ENCODE assay signal across 21 cellular contexts in genomic region chr22:49473286-49473685, GRCh38.
"Had no signal": no experiment of that assay in that cellular context is flagged by ENCODE, and none has a peak within 500 bp of the region (broad histone marks: within the 10 kb centered on the region; RNA-seq: fewer than 3 reads in every experiment).

No MANE protein-coding gene starts in this region.

- H3K4me3 ChIP-seq: K562, SJCRH30 had no signal

- H3K4me3 Mint-ChIP-seq: IgD-negative memory B cell had no signal

- H3K9me3 ChIP-seq: SJCRH30 had no signal

- H3K4me1 Mint-ChIP-seq: IgD-negative memory B cell had no signal

- DNase-seq: Kasumi-1, MM.1S, NCI-H1092 treated with DMSO at 0.1 percent for 48 hours, NCI-H1436, NCI-H187, NCI-H2029, NCI-H2081 treated with DMSO at 0.1 percent for 48 hours, NCI-H2171, NCI-H226, NCI-H446, NCI-H510A, NCI-H524 treated with DMSO at 0.1 percent for 48 hours, NCI-H69, NCI-H774, PC-3, SHP77 treated with DMSO at 0.1 percent for 48 hours, SJCRH30 had no signal

- H3K9me3 Mint-ChIP-seq: IgD-negative memory B cell had no signal

- H3K27me3 Mint-ChIP-seq: IgD-negative memory B cell had no signal

- H3K9ac ChIP-seq: KMS-11 had no signal

- H3K27ac ChIP-seq: KMS-11, RWPE1, SJCRH30 had no signal

- H3K27ac Mint-ChIP-seq: IgD-negative memory B cell had no signal

- H3K4me1 ChIP-seq: SJCRH30 had no signal

- H3K36me3 ChIP-seq: SJCRH30 had no signal

- H3K4me2 ChIP-seq: KMS-11 had no signal
